27 cellular contexts compared by ENCODE assay signal in the genomic region with DNA sequence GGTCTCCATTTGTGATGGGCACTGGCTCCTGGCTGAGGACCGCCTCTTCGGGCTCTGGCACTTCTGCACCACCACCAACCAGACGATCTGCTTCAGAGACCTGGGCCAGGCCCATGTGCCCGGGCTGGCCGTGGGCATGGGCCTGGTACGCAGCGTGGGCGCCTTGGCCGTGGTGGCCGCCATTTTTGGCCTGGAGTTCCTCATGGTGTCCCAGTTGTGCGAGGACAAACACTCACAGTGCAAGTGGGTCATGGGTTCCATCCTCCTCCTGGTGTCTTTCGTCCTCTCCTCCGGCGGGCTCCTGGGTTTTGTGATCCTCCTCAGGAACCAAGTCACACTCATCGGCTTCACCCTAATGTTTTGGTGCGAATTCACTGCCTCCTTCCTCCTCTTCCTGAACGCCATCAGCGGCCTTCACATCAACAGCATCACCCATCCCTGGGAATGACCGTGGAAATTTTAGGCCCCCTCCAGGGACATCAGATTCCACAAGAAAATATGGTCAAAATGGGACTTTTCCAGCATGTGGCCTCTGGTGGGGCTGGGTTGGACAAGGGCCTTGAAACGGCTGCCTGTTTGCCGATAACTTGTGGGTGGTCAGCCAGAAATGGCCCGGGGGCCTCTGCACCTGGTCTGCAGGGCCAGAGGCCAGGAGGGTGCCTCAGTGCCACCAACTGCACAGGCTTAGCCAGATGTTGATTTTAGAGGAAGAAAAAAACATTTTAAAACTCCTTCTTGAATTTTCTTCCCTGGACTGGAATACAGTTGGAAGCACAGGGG. TPM values are rescaled to one million over a fixed set of nuclear protein-coding genes. Genes with fewer than 3 reads are reported as not detected.
"Had no signal": no experiment of that assay in that cellular context is flagged by ENCODE, and none has a peak within 500 bp of the region (broad histone marks: within the 10 kb centered on the region; RNA-seq: fewer than 3 reads in every experiment).

No MANE protein-coding gene starts in this region.

- ATAC-seq: effector memory CD8-positive, alpha-beta T cell; esophagus mucosa; gastrocnemius medialis; left cardiac atrium; left lung; naive thymus-derived CD8-positive, alpha-beta T cell; stimulated activated memory B cell treated with anti-CD40 and anti-IgM and Interleukin-4, amounts not matched to agents 10 μg/mL and 1 μg/mL and 100 μg/mL, for 72 hours; stimulated activated naive CD8-positive, alpha-beta T cell treated with anti-CD3 and anti-CD28 coated beads, Interleukin-15, Interleukin-2, amounts not matched to agents 100 U/mL and 50 U/mL, for 24 hours; upper lobe of right lung had no signal

- H3K27me3 ChIP-seq: gastrocnemius medialis, right atrium auricular region, sigmoid colon, transverse colon, upper lobe of right lung, uterus had no signal

- DNase-seq: dermis blood vessel endothelial cell; effector memory CD8-positive, alpha-beta T cell; foreskin fibroblast; gastrocnemius medialis; head of caudate nucleus; left cardiac atrium; left lung; mesendoderm; naive thymus-derived CD8-positive, alpha-beta T cell; nephron progenitor cell; occipital lobe; sigmoid colon; stimulated activated CD4-positive, alpha-beta T cell treated with anti-CD3 and anti-CD28 coated beads, Interleukin-2, amount 100 ng/mL, for 24 hours; stimulated activated CD4-positive, alpha-beta T cell treated with anti-CD3 and anti-CD28 coated beads, Interleukin-4, amount 100 ng/mL, for 4 hours; stimulated activated naive CD8-positive, alpha-beta T cell treated with anti-CD3 and anti-CD28 coated beads, Interleukin-15, Interleukin-2, amounts not matched to agents 100 U/mL and 50 U/mL, for 24 hours; transverse colon; upper lobe of right lung; uterus had no signal

- H3K4me1 ChIP-seq: prostate gland, uterus had no signal

- H3K4me3 ChIP-seq: coronary artery, gastrocnemius medialis, left lung, prostate gland, right atrium auricular region, sigmoid colon, thoracic aorta, transverse colon, upper lobe of right lung, uterus had no signal

- H3K27ac ChIP-seq: coronary artery, epithelial cell of prostate, gastrocnemius medialis, prostate gland, right atrium auricular region, sigmoid colon, thoracic aorta, transverse colon, upper lobe of right lung, uterus had no signal

- H3K9me3 ChIP-seq: gastrocnemius medialis, left lung, prostate gland, right atrium auricular region, sigmoid colon, thoracic aorta, transverse colon, upper lobe of right lung, uterus had no signal

- H3K36me3 ChIP-seq: gastrocnemius medialis, left lung, prostate gland, right atrium auricular region, sigmoid colon, thoracic aorta, transverse colon, upper lobe of right lung, uterus had no signal

RNA-seq across cellular contexts. Expression of gene TMEM37, which starts 5.5 kb away (rescaled TPM):
- total RNA-seq: kidney epithelial cell, myocyte, occipital lobe had no signal
- polyA plus RNA-seq: naive thymus-derived CD8-positive, alpha-beta T cell had no signal
